Comparison of ENCODE assay signal across 27 cellular contexts in genomic region chr5:30069441-30070263, GRCh38.
"Had no signal": no experiment of that assay in that cellular context is flagged by ENCODE, and none has a peak within 500 bp of the region (broad histone marks: within the 10 kb centered on the region; RNA-seq: fewer than 3 reads in every experiment).

No MANE protein-coding gene starts in this region.

- H3K36me3 Mint-ChIP-seq: activated naive CD8-positive, alpha-beta T cell treated with anti-CD3 and anti-CD28 coated beads for 36 hours; T-cell had no signal

- H3K27me3 Mint-ChIP-seq: activated CD4-positive, alpha-beta T cell treated with anti-CD3 and anti-CD28 coated beads, Interleukin-2, amount 10 ng/mL, durations not matched to agents 24 days and 14 days; activated naive CD8-positive, alpha-beta T cell treated with anti-CD3 and anti-CD28 coated beads for 36 hours; central memory CD8-positive, alpha-beta T cell; effector memory CD8-positive, alpha-beta T cell; naive thymus-derived CD4-positive, alpha-beta T cell; T-cell had no signal

- H3K36me3 ChIP-seq: breast epithelium, colonic mucosa, esophagus muscularis mucosa, gastrocnemius medialis, ovary, right lobe of liver, thyroid gland had no signal

- H3K4me1 ChIP-seq: breast epithelium, colonic mucosa, esophagus muscularis mucosa, gastrocnemius medialis, psoas muscle, right lobe of liver, thyroid gland had no signal

- H3K27me3 ChIP-seq: breast epithelium, colonic mucosa, esophagus muscularis mucosa, gastrocnemius medialis, ovary, right lobe of liver, thyroid gland had no signal

- H3K9me3 ChIP-seq: colonic mucosa, esophagus muscularis mucosa, gastrocnemius medialis, ovary, psoas muscle, right lobe of liver, thyroid gland had no signal

- DNase-seq: activated CD4-positive, alpha-beta T cell treated with anti-CD3 and anti-CD28 coated beads, Interleukin-2, amount 10 ng/mL, durations not matched to agents 24 days and 14 days; activated naive CD4-positive, alpha-beta T cell; activated naive CD8-positive, alpha-beta T cell treated with anti-CD3 and anti-CD28 coated beads for 36 hours; activated T-cell treated with anti-CD3 and anti-CD28 coated beads, Interleukin-2, amount 50 U/mL, for 1 hour; colonic mucosa; effector memory CD8-positive, alpha-beta T cell; gastrocnemius medialis; hippocampal formation; naive thymus-derived CD4-positive, alpha-beta T cell; small intestine; stimulated activated CD4-positive, alpha-beta T cell treated with anti-CD3 and anti-CD28 coated beads, Interleukin-15, amount 100 ng/mL, for 24 hours; stimulated activated CD4-positive, alpha-beta T cell treated with anti-CD3 and anti-CD28 coated beads, Interleukin-2, amount 100 ng/mL, for 48 hours; stimulated activated CD8-positive, alpha-beta memory T cell treated with anti-CD3 and anti-CD28 coated beads, Interleukin-4, amount 100 ng/mL, for 48 hours; stimulated activated naive CD4-positive, alpha-beta T cell treated with Interleukin-2 at 50 U/mL for 16 hours; T-cell; thyroid gland had no signal

- H3K27ac ChIP-seq: breast epithelium, colonic mucosa, dorsolateral prefrontal cortex, esophagus muscularis mucosa, gastrocnemius medialis, ovary, psoas muscle, right lobe of liver, thyroid gland, VCaP had no signal

- H3K27ac Mint-ChIP-seq: activated CD4-positive, alpha-beta T cell treated with anti-CD3 and anti-CD28 coated beads, Interleukin-2, amount 10 ng/mL, durations not matched to agents 24 days and 14 days; activated naive CD8-positive, alpha-beta T cell treated with anti-CD3 and anti-CD28 coated beads for 36 hours; activated T-helper 2 cell treated with anti-CD3 and anti-CD28 coated beads, Interferon-gamma antibody, Interleukin-2, Interleukin-4, amounts not matched to agents 10 μg/mL and 5 μg/mL and 100 μg/mL, durations not matched to agents 14 hours and 24 hours and 36 hours; effector memory CD8-positive, alpha-beta T cell; naive thymus-derived CD4-positive, alpha-beta T cell; T-cell; T-helper 2 cell treated with Interferon-gamma antibody and Interleukin-4, amounts not matched to agents 5 μg/mL and 100 μg/mL, for 36 hours had no signal

- H3K4me1 Mint-ChIP-seq: activated CD4-positive, alpha-beta T cell treated with anti-CD3 and anti-CD28 coated beads, Interleukin-2, amount 10 ng/mL, durations not matched to agents 24 days and 14 days; activated naive CD8-positive, alpha-beta T cell treated with anti-CD3 and anti-CD28 coated beads for 36 hours; central memory CD8-positive, alpha-beta T cell; naive thymus-derived CD4-positive, alpha-beta T cell; T-cell had no signal

- ATAC-seq: activated CD4-positive, CD25-positive, alpha-beta regulatory T cell treated with anti-CD3 and anti-CD28 coated beads, Interleukin-2, amount 50 U/mL, for 24 hours; effector memory CD8-positive, alpha-beta T cell; gastrocnemius medialis; naive thymus-derived CD4-positive, alpha-beta T cell; psoas muscle; T-cell had no signal

- H3K4me3 ChIP-seq: breast epithelium, colonic mucosa, dorsolateral prefrontal cortex, esophagus muscularis mucosa, gastrocnemius medialis, ovary, psoas muscle, right lobe of liver, thyroid gland had no signal

- H3K4me3 Mint-ChIP-seq: activated CD4-positive, alpha-beta T cell treated with anti-CD3 and anti-CD28 coated beads, Interleukin-2, amount 10 ng/mL, durations not matched to agents 24 days and 14 days; activated naive CD8-positive, alpha-beta T cell treated with anti-CD3 and anti-CD28 coated beads for 36 hours; central memory CD8-positive, alpha-beta T cell; effector memory CD8-positive, alpha-beta T cell; naive thymus-derived CD4-positive, alpha-beta T cell; T-cell; T-helper 2 cell treated with Interferon-gamma antibody and Interleukin-4, amounts not matched to agents 5 μg/mL and 100 μg/mL, for 36 hours had no signal
